In the genomic region with DNA sequence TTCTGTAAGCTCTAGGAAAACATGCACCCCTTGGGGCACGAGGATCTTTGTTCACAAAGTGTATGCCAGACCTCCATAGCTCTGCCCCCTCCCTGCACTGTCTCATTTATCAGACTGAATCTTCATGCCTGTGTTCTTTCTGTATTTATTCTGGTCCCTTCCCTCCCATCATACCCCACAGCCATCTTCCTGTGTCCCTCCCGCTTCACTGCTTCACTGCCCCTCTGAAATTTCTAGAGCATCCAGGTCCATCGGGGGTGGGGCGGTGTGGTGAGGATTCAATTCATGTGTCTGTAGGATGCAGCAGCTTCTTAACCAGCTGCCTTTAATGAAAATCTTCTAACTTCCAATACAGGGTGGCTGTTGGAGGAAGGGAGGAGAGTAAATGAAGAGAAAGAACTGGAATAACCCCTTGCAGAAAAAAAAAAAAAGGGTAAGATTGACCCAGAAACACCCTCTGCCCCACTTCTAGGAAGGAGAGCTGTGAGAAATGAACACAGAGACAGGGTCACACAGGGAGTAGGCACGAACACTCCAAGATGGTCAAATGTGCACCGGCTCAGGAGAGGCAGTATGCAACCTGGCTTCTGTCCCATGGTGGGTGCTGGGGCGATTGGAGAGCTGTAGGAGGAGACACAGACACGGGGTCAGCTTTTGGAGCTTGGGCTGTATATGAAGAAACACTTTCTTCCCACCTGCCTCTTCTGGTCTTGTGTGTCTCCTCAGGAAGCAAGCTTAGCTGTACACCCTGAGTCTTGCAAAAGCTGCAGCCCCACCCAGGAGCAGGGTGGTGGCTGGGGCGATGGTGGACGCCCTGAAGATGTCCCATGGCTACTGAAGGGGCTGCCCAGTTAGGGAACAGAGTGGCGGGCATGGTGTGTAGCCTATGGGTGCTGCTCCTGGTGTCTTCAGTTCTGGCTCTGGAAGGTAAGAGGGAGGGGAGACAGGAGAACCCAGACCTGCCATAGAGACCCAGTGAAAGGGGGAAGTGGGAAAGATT, we compare ENCODE assay signal across 21 cellular contexts. TPM values are rescaled to one million over a fixed set of nuclear protein-coding genes. Genes with fewer than 3 reads are reported as not detected.
DNase-seq lines count a peak whose midpoint lies in the region; ATAC-seq and TF ChIP-seq lines count a peak whose summit lies in the region.
"Had no signal": no experiment of that assay in that cellular context is flagged by ENCODE, and none has a peak within 500 bp of the region (broad histone marks: within the 10 kb centered on the region; RNA-seq: fewer than 3 reads in every experiment).

No MANE protein-coding gene starts in this region.

- H3K4me3 ChIP-seq in H7 (ENCODE audit: insufficient read depth, low read depth, low read length): no peak overlapping the region
- no peak overlapping the region for H3K4me3 ChIP-seq in osteoblast (ENCODE audit: insufficient read depth, low read length)
- H3K4me3 ChIP-seq in Karpas-422 (ENCODE audit: low read length): no peak overlapping the region
- H3K4me3 ChIP-seq: GM12878, SJCRH30 had no signal

- H3K9me3 ChIP-seq in osteoblast (ENCODE audit: low read depth, low read length) (no peaks in the 10 kb centered on the region), Karpas-422 (ENCODE audit: low read length) (no peaks in the 10 kb centered on the region)
- H3K9me3 ChIP-seq: SJCRH30 had no signal

- no peak overlapping the region for H3K9ac ChIP-seq in Karpas-422 (ENCODE audit: low read length)

- H3K27me3 Mint-ChIP-seq in activated CD8-positive, alpha-beta T cell treated with anti-CD3 and anti-CD28 coated beads, Interleukin-2, amount 10 ng/mL, durations not matched to agents 7 days and 5 days (ENCODE audit: low read depth): peaks cover 9% of the 10 kb centered on the region
- no peaks in the 10 kb centered on the region for H3K27me3 Mint-ChIP-seq in activated CD8-positive, alpha-beta T cell treated with anti-CD3 and anti-CD28 coated beads for 36 hours
- no peaks in the 10 kb centered on the region for H3K27me3 Mint-ChIP-seq in effector memory CD8-positive, alpha-beta T cell
- H3K27me3 Mint-ChIP-seq: CD4-positive, CD25-positive, alpha-beta regulatory T cell had no signal

- H3K27ac Mint-ChIP-seq in activated CD8-positive, alpha-beta T cell treated with anti-CD3 and anti-CD28 coated beads, Interleukin-2, amount 10 ng/mL, durations not matched to agents 7 days and 5 days: no peak overlapping the region
- H3K27ac Mint-ChIP-seq in activated CD8-positive, alpha-beta T cell treated with anti-CD3 and anti-CD28 coated beads for 36 hours: no peak overlapping the region
- H3K27ac Mint-ChIP-seq in effector memory CD8-positive, alpha-beta T cell: peak overlapping the region; percentile 7 to 56
- H3K27ac Mint-ChIP-seq: CD4-positive, CD25-positive, alpha-beta regulatory T cell had no signal

- H3K27me3 ChIP-seq in H7 (ENCODE audit: control insufficient read depth, insufficient read depth, low read length) (no peaks in the 10 kb centered on the region), osteoblast (ENCODE audit: insufficient read depth, low read length) (no peaks in the 10 kb centered on the region), Karpas-422 (ENCODE audit: low read length) (no peaks in the 10 kb centered on the region)

- intact Hi-C loops in activated CD8-positive, alpha-beta T cell treated with anti-CD3 and anti-CD28 coated beads for 36 hours (cut with micrococcal nuclease): no loop called here

- H3K9me3 Mint-ChIP-seq in activated CD8-positive, alpha-beta T cell treated with anti-CD3 and anti-CD28 coated beads, Interleukin-2, amount 10 ng/mL, durations not matched to agents 7 days and 5 days (ENCODE audit: insufficient read depth): no peaks in the 10 kb centered on the region
- H3K9me3 Mint-ChIP-seq in activated CD8-positive, alpha-beta T cell treated with anti-CD3 and anti-CD28 coated beads for 36 hours: no peaks in the 10 kb centered on the region
- no peaks in the 10 kb centered on the region for H3K9me3 Mint-ChIP-seq in effector memory CD8-positive, alpha-beta T cell
- H3K9me3 Mint-ChIP-seq: CD4-positive, CD25-positive, alpha-beta regulatory T cell had no signal

- H4K20me1 ChIP-seq in osteoblast (ENCODE audit: insufficient read depth, low read length): no peaks in the 10 kb centered on the region
- H4K20me1 ChIP-seq in Karpas-422 (ENCODE audit: insufficient read depth, low read depth, low read length): no peaks in the 10 kb centered on the region

- H3K79me2 ChIP-seq in osteoblast (ENCODE audit: insufficient read depth, low read length) (no peaks in the 10 kb centered on the region), Karpas-422 (ENCODE audit: low read length) (no peaks in the 10 kb centered on the region)

- no peaks in the 10 kb centered on the region for H3K4me1 ChIP-seq in osteoblast (ENCODE audit: insufficient read depth, low read length)
- H3K4me1 ChIP-seq in Karpas-422 (ENCODE audit: low read length): no peaks in the 10 kb centered on the region
- H3K4me1 ChIP-seq: SJCRH30 had no signal

- H3K36me3 Mint-ChIP-seq in activated CD8-positive, alpha-beta T cell treated with anti-CD3 and anti-CD28 coated beads, Interleukin-2, amount 10 ng/mL, durations not matched to agents 7 days and 5 days (ENCODE audit: low read depth): no peaks in the 10 kb centered on the region
- H3K36me3 Mint-ChIP-seq in activated CD8-positive, alpha-beta T cell treated with anti-CD3 and anti-CD28 coated beads for 36 hours (ENCODE audit: low read depth): no peaks in the 10 kb centered on the region
- H3K36me3 Mint-ChIP-seq in effector memory CD8-positive, alpha-beta T cell (ENCODE audit: insufficient read depth): no peaks in the 10 kb centered on the region

- H2AFZ ChIP-seq in osteoblast (ENCODE audit: low read length) (no peak overlapping the region), Karpas-422 (ENCODE audit: low read length) (no peak overlapping the region)

- H3K27ac ChIP-seq in osteoblast (ENCODE audit: low read depth, low read length): no peak overlapping the region
- H3K27ac ChIP-seq in Karpas-422 (ENCODE audit: low read length): no peak overlapping the region
- H3K27ac ChIP-seq: SJCRH30 had no signal

- H3K4me1 Mint-ChIP-seq in activated CD8-positive, alpha-beta T cell treated with anti-CD3 and anti-CD28 coated beads, Interleukin-2, amount 10 ng/mL, durations not matched to agents 7 days and 5 days (ENCODE audit: low read depth): peaks cover 6% of the 10 kb centered on the region
- no peaks in the 10 kb centered on the region for H3K4me1 Mint-ChIP-seq in activated CD8-positive, alpha-beta T cell treated with anti-CD3 and anti-CD28 coated beads for 36 hours (ENCODE audit: low read depth)
- H3K4me1 Mint-ChIP-seq in effector memory CD8-positive, alpha-beta T cell (ENCODE audit: low read depth in 2 of 2): peaks cover 0 to 2% of the 10 kb centered on the region in 2 donors

- H3K36me3 ChIP-seq in H7 (replicated peaks; ENCODE audit: control insufficient read depth, insufficient read depth, low read length) (no peaks in the 10 kb centered on the region), osteoblast (ENCODE audit: insufficient read depth, low read length) (no peaks in the 10 kb centered on the region), Karpas-422 (ENCODE audit: insufficient read depth, low read length) (no peaks in the 10 kb centered on the region)
- H3K36me3 ChIP-seq: SJCRH30 had no signal

- CTCF ChIA-PET in activated CD8-positive, alpha-beta T cell treated with anti-CD3 and anti-CD28 coated beads, Interleukin-2, amount 10 ng/mL, durations not matched to agents 7 days and 5 days (lab: Charles Lee): interaction anchor here (1.4 to 3.7 kb wide), 2 partner anchors 9 to 10 kb away, joined by 4 to 23 read pairs; no protein-coding TSS in a partner anchor
- CTCF ChIA-PET in activated CD8-positive, alpha-beta T cell treated with anti-CD3 and anti-CD28 coated beads for 36 hours (lab: Charles Lee): interaction anchor here (1.0 to 3.3 kb wide), 5 partner anchors 9 to 353 kb away, joined by 3 to 20 read pairs (median 6); no protein-coding TSS in a partner anchor

- H3K9me2 ChIP-seq in Karpas-422 (replicated peaks; ENCODE audit: insufficient read depth, low read length): no peaks in the 10 kb centered on the region

- H3K4me3 Mint-ChIP-seq in activated CD8-positive, alpha-beta T cell treated with anti-CD3 and anti-CD28 coated beads, Interleukin-2, amount 10 ng/mL, durations not matched to agents 7 days and 5 days: no peak overlapping the region
- no peak overlapping the region for H3K4me3 Mint-ChIP-seq in activated CD8-positive, alpha-beta T cell treated with anti-CD3 and anti-CD28 coated beads for 36 hours
- H3K4me3 Mint-ChIP-seq in effector memory CD8-positive, alpha-beta T cell: no peak overlapping the region

- TF ChIP-seq CTCF in activated CD8-positive, alpha-beta T cell treated with anti-CD3 and anti-CD28 coated beads for 36 hours (IDR thresholded peaks at IDR 0.05): no peak
- TF ChIP-seq CTCF in osteoblast (IDR thresholded peaks at IDR 0.05; ENCODE audit: extremely low read depth, low read depth, low read length): no peak

- peak; percentile 18 for DNase-seq in activated CD8-positive, alpha-beta T cell treated with anti-CD3 and anti-CD28 coated beads, Interleukin-2, amount 10 ng/mL, durations not matched to agents 7 days and 5 days
- no peak for DNase-seq in activated CD8-positive, alpha-beta T cell treated with anti-CD3 and anti-CD28 coated beads for 36 hours
- DNase-seq in H7 (peak; percentile 50), osteoblast (ENCODE audit: insufficient read length, low spot score, missing footprints) (peak; percentile 76), Karpas-422 (no peak), NCI-H2029 (lab: John Stamatoyannopoulos, UW) (no peak)
- no peak for DNase-seq in effector memory CD8-positive, alpha-beta T cell
- DNase-seq: 8988T; Calu3; CD4-positive, CD25-positive, alpha-beta regulatory T cell; EL; HCEC 1CT; IMR-90; NCI-H1417 treated with DMSO at 0.1 percent for 48 hours; NCI-H187 treated with DMSO at 0.1 percent for 48 hours; NCI-H345; NCI-H524 treated with DMSO at 0.1 percent for 48 hours; PC-3; SJCRH30 had no signal

- POLR2A ChIA-PET in activated CD8-positive, alpha-beta T cell treated with anti-CD3 and anti-CD28 coated beads, Interleukin-2, amount 10 ng/mL, durations not matched to agents 7 days and 5 days (lab: Charles Lee): interaction anchor here (0.7 kb wide), 1 partner anchor 37 kb away, joined by 3 read pairs; no protein-coding TSS in a partner anchor
- POLR2A ChIA-PET in activated CD8-positive, alpha-beta T cell treated with anti-CD3 and anti-CD28 coated beads for 36 hours (lab: Charles Lee): no interaction called here

- ATAC-seq in activated CD8-positive, alpha-beta T cell treated with anti-CD3 and anti-CD28 coated beads, Interleukin-2, amount 10 ng/mL, durations not matched to agents 7 days and 5 days: no peak
- ATAC-seq in activated CD8-positive, alpha-beta T cell treated with anti-CD3 and anti-CD28 coated beads for 36 hours: no peak
- ATAC-seq in effector memory CD8-positive, alpha-beta T cell (replicated peaks): no peak
- no peak for ATAC-seq in GM21360 (IDR thresholded peaks at IDR 0.05; ENCODE audit: unreplicated experiment)
- ATAC-seq: GM12878, PC-3 had no signal

- H3K4me2 ChIP-seq in osteoblast (ENCODE audit: insufficient read depth, low read length) (no peak overlapping the region), Karpas-422 (ENCODE audit: low read depth, low read length, poor library complexity, severe bottlenecking) (no peak overlapping the region)

RNA-seq across cellular contexts. Expression of a gene that starts 7.8 kb away (rescaled TPM):
- 1 to 10 TPM; 7.0 TPM for total RNA-seq in activated CD8-positive, alpha-beta T cell treated with anti-CD3 and anti-CD28 coated beads, Interleukin-2, amount 10 ng/mL, durations not matched to agents 7 days and 5 days
- 1 to 10 TPM; 3.5 to 5.5 TPM for total RNA-seq in activated CD8-positive, alpha-beta T cell treated with anti-CD3 and anti-CD28 coated beads for 36 hours
- total RNA-seq in H7 (2014; rRNA removed; shearing (Covaris generic)): 4.0 and 8.8 TPM in 2 replicates
- 2.4 and 4.0 TPM in 2 replicates for total RNA-seq in osteoblast
- total RNA-seq in Karpas-422 (2014; rRNA removed; shearing (Covaris generic); ENCODE audit: low replicate concordance): not detected in 2 replicates

RNA-seq across cellular contexts. Expression of a gene that starts 22.8 kb away (rescaled TPM):
- total RNA-seq in activated CD8-positive, alpha-beta T cell treated with anti-CD3 and anti-CD28 coated beads, Interleukin-2, amount 10 ng/mL, durations not matched to agents 7 days and 5 days: not detected
- total RNA-seq in activated CD8-positive, alpha-beta T cell treated with anti-CD3 and anti-CD28 coated beads for 36 hours: not detected
- total RNA-seq in H7 (2014; rRNA removed; shearing (Covaris generic)): 0.17 and 0.22 TPM in 2 replicates
- total RNA-seq in osteoblast: not detected in 2 replicates
- 0.07 TPM in 1 of 2 replicates, not detected in the other for total RNA-seq in Karpas-422 (2014; rRNA removed; shearing (Covaris generic); ENCODE audit: low replicate concordance)
- total RNA-seq: CD4-positive, CD25-positive, alpha-beta regulatory T cell; GM12878; IMR-90; SJCRH30 had no signal

Comparison
In these comparisons a context has a peak if more than half of its experiments do, and no peak if none do; other contexts are left out.
1. DNase-seq: peak in activated CD8-positive, alpha-beta T cell treated with anti-CD3 and anti-CD28 coated beads, Interleukin-2, amount 10 ng/mL, durations not matched to agents 7 days and 5 days (single experiment), H7 (single experiment) and osteoblast (single experiment); none in activated CD8-positive, alpha-beta T cell treated with anti-CD3 and anti-CD28 coated beads for 36 hours (single experiment), effector memory CD8-positive, alpha-beta T cell (0 of 3), Karpas-422 (single experiment) and NCI-H2029 (single experiment).
2. H3K27ac Mint-ChIP-seq: peak in effector memory CD8-positive, alpha-beta T cell (2 of 2); none in activated CD8-positive, alpha-beta T cell treated with anti-CD3 and anti-CD28 coated beads, Interleukin-2, amount 10 ng/mL, durations not matched to agents 7 days and 5 days (single experiment) and activated CD8-positive, alpha-beta T cell treated with anti-CD3 and anti-CD28 coated beads for 36 hours (single experiment).